Comparison of ENCODE assay signal across 15 cellular contexts in the genomic region with DNA sequence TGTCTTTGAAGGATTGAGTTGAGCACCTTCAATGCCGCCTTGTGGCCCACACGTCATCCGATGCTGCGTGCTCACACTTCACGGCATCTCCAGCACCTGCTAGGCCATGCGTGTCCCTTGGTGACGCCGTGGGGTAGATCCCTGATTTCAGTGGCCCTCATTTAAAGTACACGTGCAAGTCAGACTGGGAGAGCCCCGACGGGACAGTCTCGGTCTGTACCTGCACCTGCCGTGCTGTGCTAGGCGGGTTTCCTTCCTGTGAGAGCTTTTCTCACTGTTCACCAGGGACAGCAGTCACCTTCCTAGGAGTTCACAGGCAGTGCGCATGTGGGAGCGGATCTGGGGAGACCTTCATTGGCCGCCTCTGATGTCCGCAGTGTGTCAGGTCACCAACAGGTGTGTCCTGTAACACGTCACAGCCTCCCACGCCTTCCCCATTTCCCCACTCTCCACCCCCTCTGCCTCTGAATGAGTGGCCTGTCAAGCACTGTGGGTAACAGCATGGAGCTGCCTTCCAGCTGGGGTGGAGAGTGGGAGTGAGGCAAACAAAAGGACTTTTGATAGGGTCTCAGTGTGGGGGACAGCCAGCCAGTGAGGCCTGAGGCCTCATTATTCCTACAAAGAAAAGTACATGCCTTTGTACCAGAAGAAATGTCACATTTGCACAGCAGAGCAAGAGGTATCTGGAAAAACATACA.
DNase-seq lines count a peak whose midpoint lies in the region; ATAC-seq, FAIRE-seq and TF ChIP-seq lines count a peak whose summit lies in the region.
"Had no signal": no experiment of that assay in that cellular context is flagged by ENCODE, and none has a peak within 500 bp of the region (broad histone marks: within the 10 kb centered on the region; RNA-seq: fewer than 3 reads in every experiment).

No MANE protein-coding gene starts in this region.

- TF ChIP-seq POLR2A in HepG2 (IDR thresholded peaks at IDR 0.05; ENCODE audit: insufficient read depth in 1 of 2, low read depth in 2 of 2, low read length in 2 of 2) (no peak), sigmoid colon (IDR thresholded peaks at IDR 0.05) (no peak)

- TF ChIP-seq CTCF in HepG2 (CRISPR knock-in tag; IDR thresholded peaks at IDR 0.05) (no peak), sigmoid colon (IDR thresholded peaks at IDR 0.05) (no peak)

- peaks cover 49% of the 10 kb centered on the region for H4K20me1 ChIP-seq in HepG2 (ENCODE audit: insufficient read depth, low read length)

- ATAC-seq in HepG2 (no peak), HG03460 (IDR thresholded peaks at IDR 0.05; ENCODE audit: unreplicated experiment) (no peak), GM21526 (IDR thresholded peaks at IDR 0.05; ENCODE audit: low FRiP score, unreplicated experiment) (no peak)
- ATAC-seq: body of pancreas, GM23338, mucosa of descending colon had no signal

- no peak overlapping the region for H3K9ac ChIP-seq in HepG2 (ENCODE audit: insufficient read depth, low read depth, low read length)

- TF ChIP-seq EP300 in HepG2 (IDR thresholded peaks at IDR 0.05; ENCODE audit: low read depth in 2 of 2, low read length in 2 of 2) (no peak), HepG2 (CRISPR knock-in tag; IDR thresholded peaks at IDR 0.05; ENCODE audit: borderline replicate concordance) (no peak), sigmoid colon (IDR thresholded peaks at IDR 0.05) (no peak)

- no peak for FAIRE-seq in HepG2 (lab: Jason Lieb, UNC)
- FAIRE-seq: endothelial cell of umbilical vein, small intestine had no signal

- TF ChIP-seq RAD21 in HepG2 (CRISPR knock-in tag; IDR thresholded peaks at IDR 0.05): no peak

- H3K4me2 ChIP-seq in HepG2 (ENCODE audit: low read depth, low read length): no peak overlapping the region
- H3K4me2 ChIP-seq: GM23338 had no signal

- intact Hi-C loops in HepG2 (cut with micrococcal nuclease; ENCODE audit: unreplicated experiment): no loop called here
- intact Hi-C loops in sigmoid colon (cut with DNase I): loop anchor here (5.0 kb wide), 1 partner anchor 34 kb away; no protein-coding TSS in a partner anchor

- H3K27me3 ChIP-seq in HepG2 (ENCODE audit: control insufficient read depth in 1 of 2, insufficient read depth in 2 of 2, low read length in 2 of 2) (no peaks in the 10 kb centered on the region), sigmoid colon (no peaks in the 10 kb centered on the region)
- H3K27me3 ChIP-seq: body of pancreas had no signal

- H3K27ac ChIP-seq in cingulate gyrus (ENCODE audit: low read depth, low read length) (peak overlapping the region; percentile 97), HepG2 (ENCODE audit: extremely low read length, insufficient read depth, low read length) (no peak overlapping the region), sigmoid colon (peak overlapping the region; percentile 77 to 99 (median 86))

- peaks cover 46 to 92% of the 10 kb centered on the region in 2 experiments for H3K36me3 ChIP-seq in HepG2 (replicated peaks in 1 of 2; ENCODE audit: control insufficient read depth in 1 of 2, insufficient read depth in 2 of 2, low read length in 2 of 2)
- H3K36me3 ChIP-seq in sigmoid colon: peaks cover 16 to 52% (median 37%) of the 10 kb centered on the region in 4 donors

- H3K4me1 ChIP-seq in HepG2 (ENCODE audit: insufficient read depth, low read length) (peaks cover 11% of the 10 kb centered on the region), sigmoid colon (peaks cover 0 to 100% (median 95%) of the 10 kb centered on the region in 4 donors)

- H3K4me3 ChIP-seq in HepG2 (replicated peaks in 1 of 3; ENCODE audit: insufficient read depth in 1 of 3, low read depth in 2 of 3, low read length in 3 of 3) (no peak overlapping the region), sigmoid colon (no peak overlapping the region)
- H3K4me3 ChIP-seq: body of pancreas, GM23338, mucosa of descending colon had no signal

- peaks cover 32% of the 10 kb centered on the region for H3K79me2 ChIP-seq in HepG2 (ENCODE audit: insufficient read depth, low read length)

- DNase-seq in C1 segment of cervical spinal cord (lab: John Stamatoyannopoulos, UW): peak in 9 of 14 donors; percentile 41 to 79 (median 64)
- no peak for DNase-seq in HepG2 (ENCODE audit: low spot score)
- DNase-seq in sigmoid colon: peak; percentile 64
- DNase-seq in NCI-H345 (lab: John Stamatoyannopoulos, UW): no peak
- DNase-seq in activated T-cell treated with anti-CD3 and anti-CD28 coated beads, Interleukin-2, amount 50 U/mL, for 48 hours: no peak
- DNase-seq: activated CD4-positive, alpha-beta T cell treated with anti-CD3 and anti-CD28 coated beads for 48 hours; DMS79; small intestine had no signal

- in situ Hi-C loops in HepG2 (cut with HindIII; ENCODE audit: extremely low pct_ligation_motif_present, low pct_unique_long_range_greater_than_20kb): no loop called here

- H2AFZ ChIP-seq in HepG2 (ENCODE audit: low read length): no peak overlapping the region
- H2AFZ ChIP-seq: GM23338 had no signal

- no TSS peak for BruUV-seq in HepG2 (replicated peaks; lab: Mats Ljungman, UMichigan)

- H3K9me3 ChIP-seq in HepG2 (ENCODE audit: low read length) (no peaks in the 10 kb centered on the region), sigmoid colon (no peaks in the 10 kb centered on the region)
- H3K9me3 ChIP-seq: body of pancreas, mucosa of descending colon had no signal

- WGBS in HepG2 (ENCODE audit: low lambda C conversion rate): 96% methylated on average over 20 of the region's 20 CpGs
- 91 to 92% methylated on average over 20 of the region's 20 CpGs for WGBS in sigmoid colon, 2 donors

- CTCF ChIA-PET in HepG2 (lab: Yijun Ruan, JAX; ENCODE audit: low intra/inter-chr PET ratio, low total read pairs): no interaction called here

- POLR2A ChIA-PET in HepG2 (lab: Yijun Ruan, JAX): no interaction called here

TF ChIP-seq in HepG2, 621 proteins besides CTCF, POLR2A, EP300 and RAD21:
- TF ChIP-seq KDM6A (CRISPR knock-in tag; IDR thresholded peaks at IDR 0.05; ENCODE audit: low read depth) (no peak), SP2 (CRISPR knock-in tag; IDR thresholded peaks at IDR 0.05) (no peak), ZNF234 (CRISPR knock-in tag; conservative IDR thresholded peaks at IDR 0.05) (no peak), AGO2 (optimal IDR thresholded peaks at IDR 0.05; ENCODE audit: low read depth, low read length) (peak; percentile 70), RBM22 (optimal IDR thresholded peaks at IDR 0.05; ENCODE audit: low read length) (peak; percentile 41), RFX3 (CRISPR knock-in tag; IDR thresholded peaks at IDR 0.05) (no peak)
- TF ChIP-seq, protein P1, sequence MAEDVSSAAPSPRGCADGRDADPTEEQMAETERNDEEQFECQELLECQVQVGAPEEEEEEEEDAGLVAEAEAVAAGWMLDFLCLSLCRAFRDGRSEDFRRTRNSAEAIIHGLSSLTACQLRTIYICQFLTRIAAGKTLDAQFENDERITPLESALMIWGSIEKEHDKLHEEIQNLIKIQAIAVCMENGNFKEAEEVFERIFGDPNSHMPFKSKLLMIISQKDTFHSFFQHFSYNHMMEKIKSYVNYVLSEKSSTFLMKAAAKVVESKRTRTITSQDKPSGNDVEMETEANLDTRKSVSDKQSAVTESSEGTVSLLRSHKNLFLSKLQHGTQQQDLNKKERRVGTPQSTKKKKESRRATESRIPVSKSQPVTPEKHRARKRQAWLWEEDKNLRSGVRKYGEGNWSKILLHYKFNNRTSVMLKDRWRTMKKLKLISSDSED (CRISPR knock-in tag; IDR thresholded peaks at IDR 0.05): no peak
- TF ChIP-seq, protein P2, sequence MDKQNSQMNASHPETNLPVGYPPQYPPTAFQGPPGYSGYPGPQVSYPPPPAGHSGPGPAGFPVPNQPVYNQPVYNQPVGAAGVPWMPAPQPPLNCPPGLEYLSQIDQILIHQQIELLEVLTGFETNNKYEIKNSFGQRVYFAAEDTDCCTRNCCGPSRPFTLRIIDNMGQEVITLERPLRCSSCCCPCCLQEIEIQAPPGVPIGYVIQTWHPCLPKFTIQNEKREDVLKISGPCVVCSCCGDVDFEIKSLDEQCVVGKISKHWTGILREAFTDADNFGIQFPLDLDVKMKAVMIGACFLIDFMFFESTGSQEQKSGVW (CRISPR knock-in tag; IDR thresholded peaks at IDR 0.05; ENCODE audit: borderline replicate concordance): no peak
- TF ChIP-seq, protein P3, sequence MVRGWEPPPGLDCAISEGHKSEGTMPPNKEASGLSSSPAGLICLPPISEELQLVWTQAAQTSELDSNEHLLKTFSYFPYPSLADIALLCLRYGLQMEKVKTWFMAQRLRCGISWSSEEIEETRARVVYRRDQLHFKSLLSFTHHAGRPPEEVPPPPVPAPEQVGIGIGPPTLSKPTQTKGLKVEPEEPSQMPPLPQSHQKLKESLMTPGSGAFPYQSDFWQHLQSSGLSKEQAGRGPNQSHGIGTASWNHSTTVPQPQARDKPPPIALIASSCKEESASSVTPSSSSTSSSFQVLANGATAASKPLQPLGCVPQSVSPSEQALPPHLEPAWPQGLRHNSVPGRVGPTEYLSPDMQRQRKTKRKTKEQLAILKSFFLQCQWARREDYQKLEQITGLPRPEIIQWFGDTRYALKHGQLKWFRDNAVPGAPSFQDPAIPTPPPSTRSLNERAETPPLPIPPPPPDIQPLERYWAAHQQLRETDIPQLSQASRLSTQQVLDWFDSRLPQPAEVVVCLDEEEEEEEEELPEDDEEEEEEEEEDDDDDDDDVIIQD (CRISPR knock-in tag; IDR thresholded peaks at IDR 0.05; ENCODE audit: low read depth): no peak
- TF ChIP-seq, protein P4, sequence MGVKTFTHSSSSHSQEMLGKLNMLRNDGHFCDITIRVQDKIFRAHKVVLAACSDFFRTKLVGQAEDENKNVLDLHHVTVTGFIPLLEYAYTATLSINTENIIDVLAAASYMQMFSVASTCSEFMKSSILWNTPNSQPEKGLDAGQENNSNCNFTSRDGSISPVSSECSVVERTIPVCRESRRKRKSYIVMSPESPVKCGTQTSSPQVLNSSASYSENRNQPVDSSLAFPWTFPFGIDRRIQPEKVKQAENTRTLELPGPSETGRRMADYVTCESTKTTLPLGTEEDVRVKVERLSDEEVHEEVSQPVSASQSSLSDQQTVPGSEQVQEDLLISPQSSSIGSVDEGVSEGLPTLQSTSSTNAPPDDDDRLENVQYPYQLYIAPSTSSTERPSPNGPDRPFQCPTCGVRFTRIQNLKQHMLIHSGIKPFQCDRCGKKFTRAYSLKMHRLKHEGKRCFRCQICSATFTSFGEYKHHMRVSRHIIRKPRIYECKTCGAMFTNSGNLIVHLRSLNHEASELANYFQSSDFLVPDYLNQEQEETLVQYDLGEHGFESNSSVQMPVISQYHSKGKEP (CRISPR knock-in tag; IDR thresholded peaks at IDR 0.05): no peak

Comparison
In these comparisons a context has a peak if more than half of its experiments do, and no peak if none do; other contexts are left out.
1. DNase-seq: peak in C1 segment of cervical spinal cord (9 of 14) and sigmoid colon (single experiment); none in HepG2 (single experiment), NCI-H345 (single experiment) and activated T-cell treated with anti-CD3 and anti-CD28 coated beads, Interleukin-2, amount 50 U/mL, for 48 hours (0 of 2).